Comparison of ENCODE assay signal across 23 cellular contexts in the genomic region with DNA sequence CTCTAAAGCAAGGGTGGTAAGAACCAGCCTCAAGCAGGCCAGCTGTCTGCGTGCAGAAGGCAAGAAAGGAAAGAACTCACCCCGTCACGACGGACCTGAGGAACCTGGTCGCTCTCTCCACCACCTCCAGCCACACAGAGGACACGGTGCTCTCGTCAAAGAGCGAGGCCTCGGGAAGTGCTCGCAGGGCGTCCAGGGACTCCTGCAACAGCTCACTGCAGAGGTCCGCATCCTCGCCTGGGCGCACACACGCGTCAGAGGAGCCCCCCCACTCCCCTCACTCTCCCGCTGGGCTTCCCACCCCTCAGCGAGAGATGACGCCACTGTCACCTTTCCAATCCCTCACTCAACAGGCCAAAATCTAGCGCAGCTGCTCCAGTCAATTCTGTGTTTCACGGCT.
"Had no signal": no experiment of that assay in that cellular context is flagged by ENCODE, and none has a peak within 500 bp of the region (broad histone marks: within the 10 kb centered on the region; RNA-seq: fewer than 3 reads in every experiment).

No MANE protein-coding gene starts in this region.

- H3K27ac Mint-ChIP-seq: activated CD8-positive, alpha-beta T cell treated with anti-CD3 and anti-CD28 coated beads for 36 hours; activated naive CD4-positive, alpha-beta T cell treated with anti-CD3 and anti-CD28 coated beads, Interleukin-2, amount 10 ng/mL, durations not matched to agents 7 days and 5 days; activated naive CD8-positive, alpha-beta T cell treated with anti-CD3 and anti-CD28 coated beads for 36 hours; activated T-cell treated with anti-CD3 and anti-CD28 coated beads, Interleukin-2, amount 50 U/mL, for 72 hours; activated T-helper 2 cell treated with anti-CD3 and anti-CD28 coated beads, Interferon-gamma antibody, Interleukin-2, Interleukin-4, amounts not matched to agents 10 μg/mL and 5 μg/mL and 100 μg/mL, durations not matched to agents 14 hours and 24 hours and 36 hours; T-cell had no signal

- H3K27ac ChIP-seq: KMS-11, PC-9, VCaP had no signal

- ATAC-seq: activated CD8-positive, alpha-beta T cell treated with anti-CD3 and anti-CD28 coated beads for 36 hours; activated T-cell treated with anti-CD3 and anti-CD28 coated beads, Interleukin-2, amount 50 U/mL, for 72 hours; T-cell had no signal

- H3K4me3 ChIP-seq: PC-9 had no signal

- H2AFZ ChIP-seq: PC-9 had no signal

- H3K9ac ChIP-seq: KMS-11 had no signal

- H3K27me3 Mint-ChIP-seq: activated CD8-positive, alpha-beta T cell treated with anti-CD3 and anti-CD28 coated beads for 36 hours; activated naive CD4-positive, alpha-beta T cell treated with anti-CD3 and anti-CD28 coated beads, Interleukin-2, amount 10 ng/mL, durations not matched to agents 7 days and 5 days; activated naive CD8-positive, alpha-beta T cell treated with anti-CD3 and anti-CD28 coated beads for 36 hours; T-cell had no signal

- DNase-seq: activated CD4-positive, alpha-beta T cell treated with anti-CD3 and anti-CD28 coated beads for 4 hours; activated CD8-positive, alpha-beta memory T cell treated with anti-CD3 and anti-CD28 coated beads, Interleukin-2, amount 50 U/mL, for 4 hours; activated CD8-positive, alpha-beta T cell treated with anti-CD3 and anti-CD28 coated beads for 36 hours; activated gamma-delta T cell treated with Interleukin-2 at 50 U/mL for 16 hours; activated naive CD4-positive, alpha-beta T cell treated with anti-CD3 and anti-CD28 coated beads, Interleukin-2, amount 10 ng/mL, durations not matched to agents 7 days and 5 days; activated naive CD8-positive, alpha-beta T cell treated with anti-CD3 and anti-CD28 coated beads for 36 hours; activated T-cell treated with anti-CD3 and anti-CD28 coated beads, Interleukin-2, amount 50 U/mL, for 72 hours; caudate nucleus; NCI-H1092; NCI-H1417; NCI-H2029; NCI-H2107; NCI-H2171 treated with DMSO at 0.1 percent for 48 hours; NCI-H345; NCI-H510A; NCI-H526 treated with DMSO at 0.1 percent for 48 hours; NCI-H82; PC-9; SIG-M5; T-cell had no signal

- H3K4me3 Mint-ChIP-seq: activated CD8-positive, alpha-beta T cell treated with anti-CD3 and anti-CD28 coated beads for 36 hours; activated naive CD4-positive, alpha-beta T cell treated with anti-CD3 and anti-CD28 coated beads, Interleukin-2, amount 10 ng/mL, durations not matched to agents 7 days and 5 days; activated naive CD8-positive, alpha-beta T cell treated with anti-CD3 and anti-CD28 coated beads for 36 hours; activated T-cell treated with anti-CD3 and anti-CD28 coated beads, Interleukin-2, amount 50 U/mL, for 72 hours; T-cell had no signal

- H3K9me3 Mint-ChIP-seq: activated CD8-positive, alpha-beta T cell treated with anti-CD3 and anti-CD28 coated beads for 36 hours; activated naive CD4-positive, alpha-beta T cell treated with anti-CD3 and anti-CD28 coated beads, Interleukin-2, amount 10 ng/mL, durations not matched to agents 7 days and 5 days; activated naive CD8-positive, alpha-beta T cell treated with anti-CD3 and anti-CD28 coated beads for 36 hours; activated T-cell treated with anti-CD3 and anti-CD28 coated beads, Interleukin-2, amount 50 U/mL, for 72 hours; activated T-helper 2 cell treated with anti-CD3 and anti-CD28 coated beads, Interferon-gamma antibody, Interleukin-2, Interleukin-4, amounts not matched to agents 10 μg/mL and 5 μg/mL and 100 μg/mL, durations not matched to agents 14 hours and 24 hours and 36 hours; T-cell had no signal

- H3K4me1 Mint-ChIP-seq: activated naive CD4-positive, alpha-beta T cell treated with anti-CD3 and anti-CD28 coated beads, Interleukin-2, amount 10 ng/mL, durations not matched to agents 7 days and 5 days; activated naive CD8-positive, alpha-beta T cell treated with anti-CD3 and anti-CD28 coated beads for 36 hours; T-cell had no signal

- H3K4me2 ChIP-seq: KMS-11, PC-9 had no signal
